In genomic region chr6:109478848-109479624, GRCh38 we compare ENCODE assay signal across 9 cellular contexts. TPM values are rescaled to one million over a fixed set of nuclear protein-coding genes. Genes with fewer than 3 reads are reported as not detected.
A peak's percentile ranks its signal among the peaks of the same experiment; 100 is the strongest.
DNase-seq lines count a peak whose midpoint lies in the region; ATAC-seq and TF ChIP-seq lines count a peak whose summit lies in the region.
"Had no signal": no experiment of that assay in that cellular context is flagged by ENCODE, and none has a peak within 500 bp of the region (broad histone marks: within the 10 kb centered on the region; RNA-seq: fewer than 3 reads in every experiment).

No MANE protein-coding gene starts in this region.

- 77% methylated on average over 5 of the region's 5 CpGs for WGBS in esophagus muscularis mucosa
- 77% methylated on average over 5 of the region's 5 CpGs for WGBS in suprapubic skin

- H3K27me3 Mint-ChIP-seq in activated CD4-positive, alpha-beta T cell treated with anti-CD3 and anti-CD28 coated beads, Interleukin-2, amount 10 ng/mL, durations not matched to agents 24 days and 14 days = no peaks in the 10 kb centered on the region

- no peak for TF ChIP-seq CTCF in VCaP (conservative IDR thresholded peaks at IDR 0.05)
- no peak for TF ChIP-seq CTCF in esophagus muscularis mucosa (IDR thresholded peaks at IDR 0.05)
- no peak for TF ChIP-seq CTCF in suprapubic skin (IDR thresholded peaks at IDR 0.05)

- peaks cover 68% of the 10 kb centered on the region for H3K36me3 Mint-ChIP-seq in activated CD4-positive, alpha-beta T cell treated with anti-CD3 and anti-CD28 coated beads, Interleukin-2, amount 10 ng/mL, durations not matched to agents 24 days and 14 days (ENCODE audit: low read depth)

- TF ChIP-seq POLR2A in esophagus muscularis mucosa (IDR thresholded peaks at IDR 0.05; ENCODE audit: low read depth) (no peak), suprapubic skin (IDR thresholded peaks at IDR 0.05) (no peak)

- DNase-seq in activated CD4-positive, alpha-beta T cell treated with anti-CD3 and anti-CD28 coated beads, Interleukin-2, amount 10 ng/mL, durations not matched to agents 24 days and 14 days = peak; percentile 78
- no peak for DNase-seq in activated CD4-positive, alpha-beta T cell treated with anti-CD3 and anti-CD28 coated beads, Interleukin-2, amount 50 U/mL, for 1 hour
- DNase-seq in esophagus muscularis mucosa (ENCODE audit: extremely low spot score) (no peak), suprapubic skin (ENCODE audit: low spot score in 2 of 2) (no peak), NCI-H82 (lab: John Stamatoyannopoulos, UW) (no peak)
- DNase-seq: hippocampal formation had no signal

- H3K9me3 Mint-ChIP-seq in activated CD4-positive, alpha-beta T cell treated with anti-CD3 and anti-CD28 coated beads, Interleukin-2, amount 10 ng/mL, durations not matched to agents 24 days and 14 days = no peaks in the 10 kb centered on the region

- H3K9me3 ChIP-seq in esophagus muscularis mucosa = no peaks in the 10 kb centered on the region
- no peaks in the 10 kb centered on the region for H3K9me3 ChIP-seq in skeletal muscle satellite cell (replicated peaks; ENCODE audit: low read length)
- no peaks in the 10 kb centered on the region for H3K9me3 ChIP-seq in suprapubic skin

- H3K27ac ChIP-seq in VCaP (peak overlapping the region; percentile 66; the same call in 1 of the 2 replicates), esophagus muscularis mucosa (replicated peaks in 1 of 4) (no peak overlapping the region), suprapubic skin (no peak overlapping the region)

- H3K4me3 Mint-ChIP-seq in activated CD4-positive, alpha-beta T cell treated with anti-CD3 and anti-CD28 coated beads, Interleukin-2, amount 10 ng/mL, durations not matched to agents 24 days and 14 days = peak overlapping the region; percentile 97

- H3K27ac Mint-ChIP-seq in activated CD4-positive, alpha-beta T cell treated with anti-CD3 and anti-CD28 coated beads, Interleukin-2, amount 10 ng/mL, durations not matched to agents 24 days and 14 days = peak overlapping the region; percentile 65

- peaks cover 11 to 57% (median 33%) of the 10 kb centered on the region in 4 donors for H3K36me3 ChIP-seq in esophagus muscularis mucosa
- peaks cover 46% of the 10 kb centered on the region for H3K36me3 ChIP-seq in skeletal muscle satellite cell (ENCODE audit: insufficient read depth, low read length)
- H3K36me3 ChIP-seq in suprapubic skin = peaks cover 34% of the 10 kb centered on the region

- TF ChIP-seq EP300 in esophagus muscularis mucosa (IDR thresholded peaks at IDR 0.05) = no peak
- no peak for TF ChIP-seq EP300 in suprapubic skin (IDR thresholded peaks at IDR 0.05)

- peak overlapping the region in 3 of 4 donors; percentile 2 to 18 (median 15) for H3K4me3 ChIP-seq in esophagus muscularis mucosa
- peak overlapping the region; percentile 40 for H3K4me3 ChIP-seq in skeletal muscle satellite cell (ENCODE audit: low read length)
- no peak overlapping the region for H3K4me3 ChIP-seq in suprapubic skin

- H3K27me3 ChIP-seq in esophagus muscularis mucosa (no peaks in the 10 kb centered on the region), skeletal muscle satellite cell (ENCODE audit: control insufficient read depth, insufficient read depth, low read length) (no peaks in the 10 kb centered on the region), suprapubic skin (no peaks in the 10 kb centered on the region)

- H3K9ac ChIP-seq in skeletal muscle satellite cell (ENCODE audit: low read depth, low read length) = peak overlapping the region; percentile 29

- ATAC-seq in GM19463 (IDR thresholded peaks at IDR 0.05; ENCODE audit: unreplicated experiment) = no peak

- H3K4me1 ChIP-seq in esophagus muscularis mucosa = peaks cover 36 to 68% (median 66%) of the 10 kb centered on the region in 4 donors
- H3K4me1 ChIP-seq in skeletal muscle satellite cell (ENCODE audit: control insufficient read depth, insufficient read depth, low read length) = peaks cover 30% of the 10 kb centered on the region
- H3K4me1 ChIP-seq in suprapubic skin = peaks cover 62% of the 10 kb centered on the region

- peak overlapping the region; percentile 69 for H3K4me2 ChIP-seq in skeletal muscle satellite cell (ENCODE audit: low read length)

- H3K4me1 Mint-ChIP-seq in activated CD4-positive, alpha-beta T cell treated with anti-CD3 and anti-CD28 coated beads, Interleukin-2, amount 10 ng/mL, durations not matched to agents 24 days and 14 days = peaks cover 59% of the 10 kb centered on the region

- intact Hi-C loops in activated CD4-positive, alpha-beta T cell treated with anti-CD3 and anti-CD28 coated beads, Interleukin-2, amount 10 ng/mL, durations not matched to agents 24 days and 14 days (cut with micrococcal nuclease) = loop anchor here (1.0 to 5.0 kb wide), 2 partner anchors 21 to 38 kb away; no protein-coding TSS in a partner anchor
- intact Hi-C loops in esophagus muscularis mucosa (cut with DNase I) = no loop called here

RNA-seq across cellular contexts. Expression of gene ZBTB24, which starts 4.0 kb away (rescaled TPM):
- total RNA-seq in activated CD4-positive, alpha-beta T cell treated with anti-CD3 and anti-CD28 coated beads, Interleukin-2, amount 10 ng/mL, durations not matched to agents 24 days and 14 days = 18.9 and 19.6 TPM in 2 replicates
- total RNA-seq in esophagus muscularis mucosa (1 to 10 TPM; 5.3 to 6.4 (median 5.9) TPM), suprapubic skin (10 to 100 TPM in 3 of 4 donors, 1 to 10 TPM in 1; 8.1 to 11.6 (median 11.2) TPM)
- total RNA-seq in skeletal muscle satellite cell (2012; rRNA removed) = 7.4 TPM in 2 replicates

RNA-seq across cellular contexts. Expression of gene MICAL1, which starts 23.5 kb away (rescaled TPM):
- 41.4 and 42.5 TPM in 2 replicates for total RNA-seq in activated CD4-positive, alpha-beta T cell treated with anti-CD3 and anti-CD28 coated beads, Interleukin-2, amount 10 ng/mL, durations not matched to agents 24 days and 14 days
- total RNA-seq in esophagus muscularis mucosa (10 to 100 TPM; 20.0 to 27.1 (median 23.5) TPM), suprapubic skin (10 to 100 TPM; 22.0 to 45.9 (median 28.8) TPM)
- 64.2 and 69.5 TPM in 2 replicates for total RNA-seq in skeletal muscle satellite cell (2012; rRNA removed)

RNA-seq across cellular contexts. Expression of gene SMPD2, which starts 38.5 kb away (rescaled TPM):
- total RNA-seq in activated CD4-positive, alpha-beta T cell treated with anti-CD3 and anti-CD28 coated beads, Interleukin-2, amount 10 ng/mL, durations not matched to agents 24 days and 14 days = 18.2 and 20.5 TPM in 2 replicates
- total RNA-seq in esophagus muscularis mucosa = 1 to 10 TPM; 4.6 to 7.6 (median 6.4) TPM
- 14.2 and 15.3 TPM in 2 replicates for total RNA-seq in skeletal muscle satellite cell (2012; rRNA removed)
- 10 to 100 TPM; 21.8 to 34.5 (median 28.1) TPM for total RNA-seq in suprapubic skin

RNA-seq across cellular contexts. Expression of gene PPIL6, which starts 38.6 kb away (rescaled TPM):
- total RNA-seq in activated CD4-positive, alpha-beta T cell treated with anti-CD3 and anti-CD28 coated beads, Interleukin-2, amount 10 ng/mL, durations not matched to agents 24 days and 14 days = not detected in 2 replicates
- 1 to 10 TPM; 2.2 to 9.2 (median 5.5) TPM for total RNA-seq in esophagus muscularis mucosa
- total RNA-seq in skeletal muscle satellite cell (2012; rRNA removed) = 1.3 and 2.5 TPM in 2 replicates
- 1 to 10 TPM; 1.7 to 7.9 (median 3.2) TPM for total RNA-seq in suprapubic skin
